In the genomic region with DNA sequence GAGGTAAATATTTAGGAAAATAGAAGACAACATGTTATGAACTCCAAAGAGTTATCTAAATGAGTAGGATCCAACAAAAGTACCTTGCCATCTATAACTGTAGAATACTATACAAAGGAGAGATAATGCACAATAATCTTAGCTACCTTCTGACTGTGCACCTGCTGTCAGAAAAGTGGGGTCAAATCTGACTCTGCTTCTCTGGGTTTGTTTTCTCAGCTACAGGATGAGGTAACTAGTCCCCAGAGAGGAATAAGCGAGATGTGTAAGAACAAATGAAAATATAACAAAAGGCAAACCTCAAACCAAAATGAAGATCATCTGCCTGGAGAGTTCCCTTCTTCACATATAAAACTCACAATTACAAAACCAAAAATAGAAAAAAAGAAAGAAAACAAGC, we compare ENCODE assay signal across 21 cellular contexts.
"Had no signal": no experiment of that assay in that cellular context is flagged by ENCODE, and none has a peak within 500 bp of the region (broad histone marks: within the 10 kb centered on the region; RNA-seq: fewer than 3 reads in every experiment).

No MANE protein-coding gene starts in this region.

- H3K27ac Mint-ChIP-seq: activated B cell treated with CpG ODN at 0.5 μM for 24 hours; mesothelial cell of epicardium; naive B cell; stimulated activated naive B cell treated with anti-CD40 and anti-IgM and Interleukin-4, amounts not matched to agents 10 μg/mL and 1 μg/mL and 100 μg/mL, for 72 hours had no signal

- H3K27me3 ChIP-seq: brain microvascular endothelial cell, dorsolateral prefrontal cortex, ovary, sigmoid colon, tibial nerve had no signal

- H3K4me1 ChIP-seq: prostate gland had no signal

- DNase-seq: activated B cell treated with CpG ODN at 0.5 μM for 24 hours; activated CD8-positive, alpha-beta memory T cell treated with anti-CD3 and anti-CD28 coated beads for 24 hours; activated gamma-delta T cell treated with Interleukin-2 at 50 U/mL for 16 hours; activated naive CD4-positive, alpha-beta T cell treated with anti-CD3 and anti-CD28 coated beads, Interleukin-2, amount 50 U/mL, for 16 hours; amniotic stem cell; brain microvascular endothelial cell; dorsolateral prefrontal cortex; effector memory CD4-positive, alpha-beta T cell; head of caudate nucleus; hippocampal formation; left cardiac atrium; naive B cell; ovary; sigmoid colon; small intestine; stimulated activated CD4-positive, alpha-beta T cell treated with anti-CD3 and anti-CD28 coated beads, Interleukin-4, amount 100 ng/mL, for 24 hours; stimulated activated naive B cell treated with anti-CD40 and anti-IgM and Interleukin-4, amounts not matched to agents 10 μg/mL and 1 μg/mL and 100 μg/mL, for 72 hours had no signal

- ATAC-seq: left cardiac atrium; stimulated activated naive B cell treated with anti-CD40 and anti-IgM and Interleukin-4, amounts not matched to agents 10 μg/mL and 1 μg/mL and 100 μg/mL, for 72 hours had no signal

- H3K27ac ChIP-seq: brain microvascular endothelial cell, coronary artery, dorsolateral prefrontal cortex, ovary, prostate gland, sigmoid colon, tibial nerve had no signal

- H3K36me3 ChIP-seq: brain microvascular endothelial cell, ovary, prostate gland, sigmoid colon, tibial nerve had no signal

- H3K9me3 ChIP-seq: ovary, prostate gland, sigmoid colon, tibial nerve had no signal

- H3K4me3 ChIP-seq: coronary artery, dorsolateral prefrontal cortex, ovary, prostate gland, sigmoid colon, tibial nerve had no signal

- H3K4me1 Mint-ChIP-seq: activated B cell treated with CpG ODN at 0.5 μM for 24 hours; naive B cell; stimulated activated naive B cell treated with anti-CD40 and anti-IgM and Interleukin-4, amounts not matched to agents 10 μg/mL and 1 μg/mL and 100 μg/mL, for 72 hours had no signal

- H3K36me3 Mint-ChIP-seq: mesothelial cell of epicardium; naive B cell; stimulated activated naive B cell treated with anti-CD40 and anti-IgM and Interleukin-4, amounts not matched to agents 10 μg/mL and 1 μg/mL and 100 μg/mL, for 72 hours had no signal

- H3K4me3 Mint-ChIP-seq: activated B cell treated with CpG ODN at 0.5 μM for 24 hours; mesothelial cell of epicardium; naive B cell; stimulated activated naive B cell treated with anti-CD40 and anti-IgM and Interleukin-4, amounts not matched to agents 10 μg/mL and 1 μg/mL and 100 μg/mL, for 72 hours had no signal

- H3K9me3 Mint-ChIP-seq: activated B cell treated with CpG ODN at 0.5 μM for 24 hours; mesothelial cell of epicardium; naive B cell; stimulated activated naive B cell treated with anti-CD40 and anti-IgM and Interleukin-4, amounts not matched to agents 10 μg/mL and 1 μg/mL and 100 μg/mL, for 72 hours had no signal
